In genomic region chr7:47153571-47153970, GRCh38 we compare ENCODE assay signal across 7 cellular contexts.
DNase-seq lines count a peak whose midpoint lies in the region; ATAC-seq and TF ChIP-seq lines count a peak whose summit lies in the region.

No MANE protein-coding gene starts in this region.

- H3K4me1 ChIP-seq in SJSA1 (replicated peaks) (peaks cover 16% of the 10 kb centered on the region), upper lobe of right lung (peaks cover 25% of the 10 kb centered on the region)

- no peak overlapping the region for H3K4me3 Mint-ChIP-seq in activated CD4-positive, alpha-beta memory T cell treated with anti-CD3 and anti-CD28 coated beads for 36 hours

- H3K4me1 Mint-ChIP-seq in activated CD4-positive, alpha-beta memory T cell treated with anti-CD3 and anti-CD28 coated beads for 36 hours (ENCODE audit: low read depth) = no peaks in the 10 kb centered on the region

- H3K36me3 Mint-ChIP-seq in activated CD4-positive, alpha-beta memory T cell treated with anti-CD3 and anti-CD28 coated beads for 36 hours = no peaks in the 10 kb centered on the region

- intact Hi-C loops in upper lobe of right lung (cut with DNase I) = no loop called here
- intact Hi-C loops in activated CD4-positive, alpha-beta memory T cell treated with anti-CD3 and anti-CD28 coated beads for 36 hours (cut with micrococcal nuclease) = no loop called here

- no peaks in the 10 kb centered on the region for H3K9me3 Mint-ChIP-seq in activated CD4-positive, alpha-beta memory T cell treated with anti-CD3 and anti-CD28 coated beads for 36 hours

- no peak for TF ChIP-seq CTCF in upper lobe of right lung (IDR thresholded peaks at IDR 0.05)

- H3K36me3 ChIP-seq in SJSA1 (no peaks in the 10 kb centered on the region), upper lobe of right lung (no peaks in the 10 kb centered on the region)

- H3K27ac Mint-ChIP-seq in activated CD4-positive, alpha-beta memory T cell treated with anti-CD3 and anti-CD28 coated beads for 36 hours = no peak overlapping the region

- no peak overlapping the region for H3K4me3 ChIP-seq in SJSA1
- H3K4me3 ChIP-seq in upper lobe of right lung = no peak overlapping the region

- DNase-seq in SJSA1 (ENCODE audit: low read depth in 1 of 2, low spot score in 2 of 2) (no peak), left lobe of liver (ENCODE audit: low spot score) (peak; percentile 71), upper lobe of right lung (peak; percentile 74), NAMALWA (ENCODE audit: low spot score) (no peak)
- DNase-seq in activated CD4-positive, alpha-beta memory T cell treated with anti-CD3 and anti-CD28 coated beads for 36 hours = no peak

- H3K27me3 ChIP-seq in SJSA1 (replicated peaks) (no peaks in the 10 kb centered on the region; the same call in 1 of the 2 replicates), upper lobe of right lung (no peaks in the 10 kb centered on the region)

- ATAC-seq in left lobe of liver = peak; percentile 89
- peak; percentile 91 for ATAC-seq in upper lobe of right lung
- no peak for ATAC-seq in GM19452 (IDR thresholded peaks at IDR 0.05; ENCODE audit: unreplicated experiment)

- H3K9me3 ChIP-seq in SJSA1 (replicated peaks) (no peaks in the 10 kb centered on the region), upper lobe of right lung (no peaks in the 10 kb centered on the region)

- no peak for TF ChIP-seq RAD21 in Ishikawa (IDR thresholded peaks at IDR 0.05; ENCODE audit: low read depth)

- CTCF ChIA-PET in activated CD4-positive, alpha-beta memory T cell treated with anti-CD3 and anti-CD28 coated beads for 36 hours (lab: Charles Lee) = no interaction called here

- H3K27me3 Mint-ChIP-seq in activated CD4-positive, alpha-beta memory T cell treated with anti-CD3 and anti-CD28 coated beads for 36 hours = no peaks in the 10 kb centered on the region

- POLR2A ChIA-PET in activated CD4-positive, alpha-beta memory T cell treated with anti-CD3 and anti-CD28 coated beads for 36 hours (lab: Charles Lee) = no interaction called here

- H3K27ac ChIP-seq in SJSA1 (peak overlapping the region; percentile 39; the same call in 1 of the 2 replicates), upper lobe of right lung (peak overlapping the region; percentile 48)

- TF ChIP-seq EP300 in Ishikawa (IDR thresholded peaks at IDR 0.05; ENCODE audit: borderline replicate concordance) = no peak

TF ChIP-seq in Ishikawa, 13 proteins besides CTCF, POLR2A, EP300 and RAD21:
- TF ChIP-seq TAF1 (IDR thresholded peaks at IDR 0.05; ENCODE audit: low read depth) = no peak
- TF ChIP-seq TEAD4 (IDR thresholded peaks at IDR 0.05) = peak; percentile 60

Comparison
In these comparisons a context has a peak if more than half of its experiments do, and no peak if none do; other contexts are left out.
1. DNase-seq: peak in left lobe of liver (single experiment) and upper lobe of right lung (single experiment); none in SJSA1 (0 of 2), activated CD4-positive, alpha-beta memory T cell treated with anti-CD3 and anti-CD28 coated beads for 36 hours (single experiment) and NAMALWA (single experiment).